ENCODE assay signal across 1 cellular context in genomic region chr4:113869743-113870375, GRCh38.
TF ChIP-seq lines count a peak whose summit lies in the region.

No MANE protein-coding gene starts in this region.

TF ChIP-seq in IMR-90, 13 proteins besides CTCF, POLR2A, EP300 and RAD21 (continued from another document):
- TF ChIP-seq ELK1 (IDR thresholded peaks at IDR 0.05; ENCODE audit: borderline replicate concordance, low read depth, low read length) (no peak), BHLHE40 (IDR thresholded peaks at IDR 0.05; ENCODE audit: low read depth, low read length) (no peak), MXI1 (IDR thresholded peaks at IDR 0.05; ENCODE audit: borderline replicate concordance, low read depth, low read length) (no peak)
